ENCODE assay signal across 8 cellular contexts in genomic region chr17:17303847-17304490, GRCh38. TPM values are rescaled to one million over a fixed set of nuclear protein-coding genes. Genes with fewer than 3 reads are reported as not detected.
A peak's percentile ranks its signal among the peaks of the same experiment; 100 is the strongest.
DNase-seq lines count a peak whose midpoint lies in the region; ATAC-seq and TF ChIP-seq lines count a peak whose summit lies in the region.

No MANE protein-coding gene starts in this region.

- no peak overlapping the region for H2BK12ac ChIP-seq in mesenchymal stem cell (ENCODE audit: low read length in 2 of 2)

- intact Hi-C loops in heart left ventricle (cut with DNase I) (loop anchor here in 2 of 10 donors (10.0 kb wide), 2 partner anchors 61 to 299 kb away; no protein-coding TSS in a partner anchor), left ventricle myocardium superior (cut with micrococcal nuclease) (no loop called here), uterus (cut with DNase I; ENCODE audit: low total_unique reads) (no loop called here)

- peak overlapping the region; percentile 47 for H4K8ac ChIP-seq in mesenchymal stem cell (ENCODE audit: low read length)

- no peak overlapping the region for H3K14ac ChIP-seq in mesenchymal stem cell (ENCODE audit: low read length in 2 of 2)

- no peak overlapping the region for H4K91ac ChIP-seq in mesenchymal stem cell (ENCODE audit: low read length)

- H3K18ac ChIP-seq in mesenchymal stem cell (ENCODE audit: low read depth in 1 of 2, low read length in 2 of 2), result peak overlapping the region in 1 of 2 experiments; percentile 87

- H3K9ac ChIP-seq in mesenchymal stem cell (ENCODE audit: low read length), result peak overlapping the region; percentile 81

- peak overlapping the region; percentile 81 for H2AFZ ChIP-seq in mesenchymal stem cell (ENCODE audit: low read depth, low read length)

- no peak overlapping the region for H2BK120ac ChIP-seq in mesenchymal stem cell (ENCODE audit: low read depth, low read length)

- no peaks in the 10 kb centered on the region for H3K27me3 ChIP-seq in heart left ventricle
- peaks cover 0 to 5% of the 10 kb centered on the region in 2 experiments for H3K27me3 ChIP-seq in mesenchymal stem cell (ENCODE audit: control insufficient read depth in 1 of 2, insufficient read depth in 1 of 2, low read length in 2 of 2)
- H3K27me3 ChIP-seq in uterus, result no peaks in the 10 kb centered on the region

- TF ChIP-seq CTCF in heart left ventricle (IDR thresholded peaks at IDR 0.05) (no peak), astrocyte of the cerebellum (IDR thresholded peaks at IDR 0.05; ENCODE audit: low read depth, low read length, missing control alignments) (no peak), uterus (IDR thresholded peaks at IDR 0.05) (no peak)

- H3K4me1 ChIP-seq in heart left ventricle (peaks cover 0 to 38% (median 8%) of the 10 kb centered on the region in 12 donors), mesenchymal stem cell (ENCODE audit: control insufficient read depth, insufficient read depth, low read depth, low read length) (peaks cover 14% of the 10 kb centered on the region), uterus (no peaks in the 10 kb centered on the region)

- no peak overlapping the region for H3K23ac ChIP-seq in mesenchymal stem cell (ENCODE audit: low read length in 2 of 2)

- TF ChIP-seq POLR2A in heart left ventricle (IDR thresholded peaks at IDR 0.05) (no peak), uterus (IDR thresholded peaks at IDR 0.05) (no peak)

- peak overlapping the region in 1 of 2 experiments; percentile 77 for H3K4ac ChIP-seq in mesenchymal stem cell (ENCODE audit: low read depth in 1 of 2, low read length in 2 of 2)

- no peak overlapping the region for H2BK5ac ChIP-seq in mesenchymal stem cell (ENCODE audit: low read depth, low read length, poor library complexity, severe bottlenecking)

- H2AK5ac ChIP-seq in mesenchymal stem cell (ENCODE audit: low read length, severe bottlenecking), result no peak overlapping the region

- H3K36me3 ChIP-seq in heart left ventricle (no peaks in the 10 kb centered on the region), mesenchymal stem cell (ENCODE audit: control insufficient read depth in 1 of 2, insufficient read depth in 2 of 2, low read depth in 1 of 2, low read length in 2 of 2) (no peaks in the 10 kb centered on the region), uterus (no peaks in the 10 kb centered on the region)

- H3K4me3 ChIP-seq in heart left ventricle (peak overlapping the region; percentile 28 to 76 (median 60)), astrocyte of the cerebellum (ENCODE audit: low read depth, low read length) (peak overlapping the region; percentile 47), mesenchymal stem cell (ENCODE audit: insufficient read depth in 1 of 2, low read depth in 1 of 2, low read length in 2 of 2) (peak overlapping the region; percentile 82 to 90), uterus (peak overlapping the region; percentile 32 to 70)

- in situ Hi-C loops in astrocyte of the cerebellum (cut with HindIII; ENCODE audit: low sequenced_read_pairs), result no loop called here

- 19 to 30% (median 19%) methylated on average over 14 to 21 of the region's 21 CpGs for WGBS in heart left ventricle, 4 donors
- WGBS in mesenchymal stem cell, result 27% methylated on average over 20 of the region's 21 CpGs

- no peak overlapping the region for H2BK15ac ChIP-seq in mesenchymal stem cell (ENCODE audit: low read depth, poor library complexity, severe bottlenecking)

- DNase-seq in heart left ventricle (no peak), left ventricle myocardium superior (no peak), astrocyte of the cerebellum (ENCODE audit: low read depth) (no peak), mesenchymal stem cell (no peak), uterus (peak in 1 of 2 donors; percentile 22)
- no peak for DNase-seq in activated CD4-positive, alpha-beta T cell treated with anti-CD3 and anti-CD28 coated beads for 4 hours
- DNase-seq in NK-92 treated with Interleukin-12 subunit alpha and Interleukin-12 subunit beta, amount 100 ng/mL, for 24 hours (lab: John Stamatoyannopoulos, UW), result no peak

- H3K4me2 ChIP-seq in mesenchymal stem cell (ENCODE audit: low read length, poor library complexity, severe bottlenecking), result peak overlapping the region; percentile 99

- H3K27ac ChIP-seq in heart left ventricle, result peak overlapping the region; percentile 13 to 79 (median 60)
- H3K27ac ChIP-seq in mesenchymal stem cell (ENCODE audit: low read length, poor library complexity, severe bottlenecking), result no peak overlapping the region
- peak overlapping the region; percentile 67 to 69 for H3K27ac ChIP-seq in uterus

- no peaks in the 10 kb centered on the region for H3K9me3 ChIP-seq in heart left ventricle
- H3K9me3 ChIP-seq in mesenchymal stem cell (ENCODE audit: control insufficient read depth, low read length), result no peaks in the 10 kb centered on the region
- H3K9me3 ChIP-seq in uterus, result no peaks in the 10 kb centered on the region

- ATAC-seq in heart left ventricle, result peak in 1 of 4 donors; percentile 27
- no peak for ATAC-seq in left ventricle myocardium superior
- no peak for ATAC-seq in GM21423 (IDR thresholded peaks at IDR 0.05; ENCODE audit: unreplicated experiment)

- H3K79me1 ChIP-seq in mesenchymal stem cell (replicated peaks; ENCODE audit: low read length, poor library complexity, severe bottlenecking), result no peaks in the 10 kb centered on the region

RNA-seq across cellular contexts. Expression of gene NT5M, which starts 0.8 kb away (rescaled TPM):
- 10 to 100 TPM in 4 of 9 donors, 1 to 10 TPM in 5; 5.3 to 15.1 (median 7.6) TPM for total RNA-seq in heart left ventricle
- polyA plus RNA-seq in heart left ventricle, result 1 to 10 TPM; 4.1 to 9.3 TPM
- total RNA-seq in left ventricle myocardium superior, result 8.6 TPM
- polyA plus RNA-seq in mesenchymal stem cell (2013, experiment 1 of 2), result 0.48 TPM
- 0.40 TPM for polyA plus RNA-seq in mesenchymal stem cell (2013, experiment 2 of 2)
- 1 to 10 TPM in 3 of 4 donors, under 1 TPM in 1; 0.26 to 7.8 (median 2.8) TPM for total RNA-seq in uterus

RNA-seq across cellular contexts. Expression of gene COPS3, which starts 22.9 kb away (rescaled TPM):
- total RNA-seq in heart left ventricle (10 to 100 TPM; 65.8 to 87.7 (median 74.0) TPM), left ventricle myocardium superior (89.4 TPM), uterus (10 to 100 TPM; 13.1 to 83.3 (median 49.4) TPM)
- polyA plus RNA-seq in heart left ventricle, result 100 to 1,000 TPM in 1 of 2 donors, 10 to 100 TPM in 1; 34.7 to 108 TPM
- 92.0 TPM for polyA plus RNA-seq in mesenchymal stem cell (2013, experiment 1 of 2)
- polyA plus RNA-seq in mesenchymal stem cell (2013, experiment 2 of 2), result 98.3 TPM
